ENCODE assay signal across 7 cellular contexts in the genomic region with DNA sequence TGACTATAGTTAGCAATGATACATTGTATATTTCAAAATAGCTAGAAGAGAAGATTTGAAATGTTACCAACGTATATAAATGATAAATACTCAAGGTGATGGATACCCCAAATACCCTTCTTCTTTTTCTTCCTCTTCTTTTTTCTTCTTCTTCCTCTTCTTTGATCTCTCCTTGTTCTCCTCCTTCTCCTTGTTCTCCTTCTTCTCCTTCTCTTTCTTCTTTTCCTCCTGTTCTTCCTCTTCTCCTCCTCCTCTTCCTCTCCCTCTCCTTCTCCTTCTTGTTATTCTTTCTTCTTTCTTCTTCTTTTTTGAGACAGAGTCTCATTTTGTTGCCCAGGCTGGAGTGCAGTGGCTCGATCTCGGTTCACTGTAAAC. TPM values are rescaled to one million over a fixed set of nuclear protein-coding genes. Genes with fewer than 3 reads are reported as not detected.
DNase-seq lines count a peak whose midpoint lies in the region; ATAC-seq, FAIRE-seq and TF ChIP-seq lines count a peak whose summit lies in the region.

No MANE protein-coding gene starts in this region.

- no peak for TF ChIP-seq CTCF in HL-60 (IDR thresholded peaks at IDR 0.05; ENCODE audit: insufficient read depth, low read length)
- TF ChIP-seq CTCF in kidney epithelial cell (IDR thresholded peaks at IDR 0.05; ENCODE audit: insufficient read depth, low read length, poor library complexity, severe bottlenecking), result no peak

- H3K27me3 ChIP-seq in HL-60 (ENCODE audit: insufficient read depth, poor library complexity, severe bottlenecking), result no peaks in the 10 kb centered on the region
- H3K27me3 ChIP-seq in kidney epithelial cell (ENCODE audit: control insufficient read depth, insufficient read depth, low read length), result no peaks in the 10 kb centered on the region
- H3K27me3 ChIP-seq in small intestine (ENCODE audit: control insufficient read depth in 2 of 2, insufficient read depth in 2 of 2, low read length in 2 of 2), result no peaks in the 10 kb centered on the region

- H3K27ac ChIP-seq in HL-60 (replicated peaks), result peak overlapping the region; percentile 89
- H3K27ac ChIP-seq in small intestine (ENCODE audit: low read depth in 1 of 2, low read length in 1 of 2), result no peak overlapping the region

- H3K4me3 ChIP-seq in HL-60 (replicated peaks; ENCODE audit: insufficient read depth, low read length), result peak overlapping the region; percentile 98
- H3K4me3 ChIP-seq in kidney epithelial cell (ENCODE audit: low read depth, low read length), result peak overlapping the region; percentile 83
- H3K4me3 ChIP-seq in small intestine (ENCODE audit: low read depth in 1 of 2, low read length in 2 of 2), result peak overlapping the region in 1 of 2 donors; percentile 59

- peak overlapping the region; percentile 83 for H3K4me3 Mint-ChIP-seq in activated naive CD8-positive, alpha-beta T cell treated with anti-CD3 and anti-CD28 coated beads for 36 hours
- H3K4me3 Mint-ChIP-seq in stimulated activated memory B cell treated with anti-CD40 and anti-IgM and Interleukin-4, amounts not matched to agents 10 μg/mL and 1 μg/mL and 100 μg/mL, for 72 hours, result peak overlapping the region; percentile 78

- no peaks in the 10 kb centered on the region for H3K9me3 ChIP-seq in small intestine (ENCODE audit: control insufficient read depth, low read depth)

- DNase-seq in HL-60 (ENCODE audit: low read depth in 1 of 2, low spot score in 1 of 2), result no peak
- no peak for DNase-seq in activated naive CD8-positive, alpha-beta T cell treated with anti-CD3 and anti-CD28 coated beads for 36 hours
- no peak for DNase-seq in kidney epithelial cell (ENCODE audit: low read depth)
- no peak for DNase-seq in retina
- no peak for DNase-seq in effector CD8-positive, alpha-beta T cell (lab: John Stamatoyannopoulos, UW)
- DNase-seq in small intestine, result no peak

- no peaks in the 10 kb centered on the region for H3K4me1 ChIP-seq in small intestine (ENCODE audit: control insufficient read depth in 2 of 2, insufficient read depth in 1 of 2, low read depth in 1 of 2, low read length in 1 of 2)

- H3K36me3 ChIP-seq in kidney epithelial cell (ENCODE audit: control insufficient read depth, insufficient read depth, low read length) (no peaks in the 10 kb centered on the region), small intestine (ENCODE audit: control insufficient read depth in 2 of 2, insufficient read depth in 2 of 2, low read length in 2 of 2) (no peaks in the 10 kb centered on the region)

- ATAC-seq in stimulated activated memory B cell treated with anti-CD40 and anti-IgM and Interleukin-4, amounts not matched to agents 10 μg/mL and 1 μg/mL and 100 μg/mL, for 72 hours, result no peak

- H3K27ac Mint-ChIP-seq in activated naive CD8-positive, alpha-beta T cell treated with anti-CD3 and anti-CD28 coated beads for 36 hours, result peak overlapping the region; percentile 86
- peak overlapping the region; percentile 3 for H3K27ac Mint-ChIP-seq in stimulated activated memory B cell treated with anti-CD40 and anti-IgM and Interleukin-4, amounts not matched to agents 10 μg/mL and 1 μg/mL and 100 μg/mL, for 72 hours

- no peaks in the 10 kb centered on the region for H3K27me3 Mint-ChIP-seq in activated naive CD8-positive, alpha-beta T cell treated with anti-CD3 and anti-CD28 coated beads for 36 hours
- H3K27me3 Mint-ChIP-seq in stimulated activated memory B cell treated with anti-CD40 and anti-IgM and Interleukin-4, amounts not matched to agents 10 μg/mL and 1 μg/mL and 100 μg/mL, for 72 hours, result peaks cover 23% of the 10 kb centered on the region

- 34 to 41% (median 41%) methylated on average over 3 of the region's 3 CpGs for WGBS in small intestine, 3 donors

- peaks cover 19% of the 10 kb centered on the region for H3K4me1 Mint-ChIP-seq in activated naive CD8-positive, alpha-beta T cell treated with anti-CD3 and anti-CD28 coated beads for 36 hours
- peaks cover 10% of the 10 kb centered on the region for H3K4me1 Mint-ChIP-seq in stimulated activated memory B cell treated with anti-CD40 and anti-IgM and Interleukin-4, amounts not matched to agents 10 μg/mL and 1 μg/mL and 100 μg/mL, for 72 hours

- peaks cover 23% of the 10 kb centered on the region for H3K9me3 Mint-ChIP-seq in activated naive CD8-positive, alpha-beta T cell treated with anti-CD3 and anti-CD28 coated beads for 36 hours
- peaks cover 16% of the 10 kb centered on the region for H3K9me3 Mint-ChIP-seq in stimulated activated memory B cell treated with anti-CD40 and anti-IgM and Interleukin-4, amounts not matched to agents 10 μg/mL and 1 μg/mL and 100 μg/mL, for 72 hours

- no peak for FAIRE-seq in small intestine (lab: Jason Lieb, UNC)

- H3K36me3 Mint-ChIP-seq in activated naive CD8-positive, alpha-beta T cell treated with anti-CD3 and anti-CD28 coated beads for 36 hours, result peaks cover 12% of the 10 kb centered on the region
- no peaks in the 10 kb centered on the region for H3K36me3 Mint-ChIP-seq in stimulated activated memory B cell treated with anti-CD40 and anti-IgM and Interleukin-4, amounts not matched to agents 10 μg/mL and 1 μg/mL and 100 μg/mL, for 72 hours

RNA-seq across cellular contexts. Expression of gene SPEF2, which starts 0.6 kb away (rescaled TPM):
- total RNA-seq in activated naive CD8-positive, alpha-beta T cell treated with anti-CD3 and anti-CD28 coated beads for 36 hours, result 1 to 10 TPM; 6.0 to 6.1 TPM
- total RNA-seq in kidney epithelial cell, result 3.2 and 3.6 TPM in 2 replicates
- polyA plus RNA-seq in small intestine, result 1 to 10 TPM in 1 of 3 donors, under 1 TPM in 2; under 0.01 to 1.1 (median 0.45) TPM
